In genomic region chr1:30473920-30474817, GRCh38 we compare ENCODE assay signal across 23 cellular contexts.
DNase-seq lines count a peak whose midpoint lies in the region; FAIRE-seq and TF ChIP-seq lines count a peak whose summit lies in the region.
"Had no signal": no experiment of that assay in that cellular context is flagged by ENCODE, and none has a peak within 500 bp of the region (broad histone marks: within the 10 kb centered on the region; RNA-seq: fewer than 3 reads in every experiment).

No MANE protein-coding gene starts in this region.

- no peaks in the 10 kb centered on the region for H3K79me2 ChIP-seq in Karpas-422 (ENCODE audit: low read length)

- H3K9me2 ChIP-seq in Karpas-422 (replicated peaks; ENCODE audit: insufficient read depth, low read length), result no peaks in the 10 kb centered on the region

- no peak overlapping the region for H3K9ac ChIP-seq in Karpas-422 (ENCODE audit: low read length)
- H3K9ac ChIP-seq: BLaER1 had no signal

- H3K4me1 ChIP-seq in Peyer's patch (no peaks in the 10 kb centered on the region), suprapubic skin (no peaks in the 10 kb centered on the region), Karpas-422 (ENCODE audit: low read length) (no peaks in the 10 kb centered on the region)
- H3K4me1 ChIP-seq: BLaER1, SJSA1 had no signal

- TF ChIP-seq CTCF in Peyer's patch (IDR thresholded peaks at IDR 0.05) (no peak), suprapubic skin (IDR thresholded peaks at IDR 0.05) (no peak)

- H3K4me3 ChIP-seq in Peyer's patch (no peak overlapping the region), suprapubic skin (no peak overlapping the region), Karpas-422 (ENCODE audit: low read length) (no peak overlapping the region)
- H3K4me3 ChIP-seq: BLaER1, SJSA1 had no signal

- DNase-seq in NCI-H2171 treated with DMSO at 0.1 percent for 48 hours (lab: John Stamatoyannopoulos, UW) (peak; percentile 53), NCI-H2171 (lab: John Stamatoyannopoulos, UW) (no peak), Peyer's patch (peak in 2 of 3 donors; percentile 5 to 22), kidney tubule cell (ENCODE audit: low spot score) (peak; percentile 46), suprapubic skin (ENCODE audit: low spot score in 2 of 2) (peak; percentile 13 to 57), Karpas-422 (no peak), G401 (ENCODE audit: low spot score) (no peak), GM19239 (ENCODE audit: insufficient read length, low spot score) (no peak)
- DNase-seq: DMS79; HFFc6; IMR-90; NCI-H1105; NCI-H1694; NCI-H2107; NCI-H446; NK-92 treated with Interleukin-12 subunit alpha and Interleukin-12 subunit beta, amount 100 ng/mL, for 24 hours; OCI-M1 had no signal

- no peak overlapping the region for H3K27ac ChIP-seq in Peyer's patch
- H3K27ac ChIP-seq in suprapubic skin, result no peak overlapping the region
- H3K27ac ChIP-seq in Karpas-422 (ENCODE audit: low read length), result no peak overlapping the region
- H3K27ac ChIP-seq: 22Rv1, BLaER1, SJSA1 had no signal

- H3K27me3 ChIP-seq in Peyer's patch (no peaks in the 10 kb centered on the region), suprapubic skin (no peaks in the 10 kb centered on the region), Karpas-422 (ENCODE audit: low read length) (no peaks in the 10 kb centered on the region)
- H3K27me3 ChIP-seq: BLaER1, SJSA1 had no signal

- H2AFZ ChIP-seq in Karpas-422 (ENCODE audit: low read length), result no peak overlapping the region

- TF ChIP-seq POLR2A in Peyer's patch (IDR thresholded peaks at IDR 0.05), result no peak
- no peak for TF ChIP-seq POLR2A in suprapubic skin (IDR thresholded peaks at IDR 0.05)

- H4K20me1 ChIP-seq in Karpas-422 (ENCODE audit: insufficient read depth, low read depth, low read length), result no peaks in the 10 kb centered on the region
- H4K20me1 ChIP-seq: BLaER1 had no signal

- H3K4me2 ChIP-seq in Karpas-422 (ENCODE audit: low read depth, low read length, poor library complexity, severe bottlenecking), result no peak overlapping the region
- H3K4me2 ChIP-seq: BLaER1 had no signal

- FAIRE-seq in GM19239 (lab: Jason Lieb, UNC), result no peak
- FAIRE-seq: D721Med, G401.6, H1 had no signal

- no peak for TF ChIP-seq EP300 in suprapubic skin (IDR thresholded peaks at IDR 0.05)

- H3K9me3 ChIP-seq in Peyer's patch, result no peaks in the 10 kb centered on the region
- no peaks in the 10 kb centered on the region for H3K9me3 ChIP-seq in suprapubic skin
- no peaks in the 10 kb centered on the region for H3K9me3 ChIP-seq in Karpas-422 (ENCODE audit: low read length)
- H3K9me3 ChIP-seq: BLaER1, SJSA1 had no signal

- in situ Hi-C loops in G401 (cut with HindIII; ENCODE audit: low sequenced_read_pairs), result no loop called here

- H3K36me3 ChIP-seq in Peyer's patch (no peaks in the 10 kb centered on the region), suprapubic skin (no peaks in the 10 kb centered on the region), Karpas-422 (ENCODE audit: insufficient read depth, low read length) (no peaks in the 10 kb centered on the region)
- H3K36me3 ChIP-seq: BLaER1, SJSA1 had no signal

- WGBS in suprapubic skin, result 60% methylated on average over 5 of the region's 8 CpGs

Comparison
In these comparisons a context has a peak if more than half of its experiments do, and no peak if none do; other contexts are left out.
1. DNase-seq: peak in NCI-H2171 treated with DMSO at 0.1 percent for 48 hours (single experiment), Peyer's patch (2 of 3), kidney tubule cell (single experiment) and suprapubic skin (2 of 2); none in NCI-H2171 (single experiment), Karpas-422 (single experiment), G401 (single experiment) and GM19239 (single experiment).